8 cellular contexts compared by ENCODE assay signal in genomic region chr2:216696751-216697560, GRCh38. TPM values are rescaled to one million over a fixed set of nuclear protein-coding genes. Genes with fewer than 3 reads are reported as not detected.
A peak's percentile ranks its signal among the peaks of the same experiment; 100 is the strongest.
DNase-seq lines count a peak whose midpoint lies in the region; ATAC-seq, FAIRE-seq and TF ChIP-seq lines count a peak whose summit lies in the region.

No MANE protein-coding gene starts in this region.

- H4K20me1 ChIP-seq in MM.1S (ENCODE audit: insufficient read depth, low read length) (no peaks in the 10 kb centered on the region), astrocyte (ENCODE audit: insufficient read depth, low read length) (peaks cover 10% of the 10 kb centered on the region)

- no peak overlapping the region for H3K27ac ChIP-seq in MM.1S (ENCODE audit: low read length)
- H3K27ac ChIP-seq in astrocyte (ENCODE audit: low read depth, low read length) = no peak overlapping the region
- no peak overlapping the region for H3K27ac ChIP-seq in liver (ENCODE audit: low read depth in 1 of 2, low read length in 2 of 2)

- H3K9me2 ChIP-seq in MM.1S (replicated peaks; ENCODE audit: insufficient read depth, low read length) = no peaks in the 10 kb centered on the region

- H3K27me3 ChIP-seq in MM.1S (replicated peaks; ENCODE audit: insufficient read depth, low read length) (peaks cover 20% of the 10 kb centered on the region), astrocyte (ENCODE audit: insufficient read depth, low read length) (no peaks in the 10 kb centered on the region), liver (ENCODE audit: control insufficient read depth in 4 of 4, insufficient read depth in 4 of 4, low read length in 3 of 4) (peaks cover 0 to 15% (median 10%) of the 10 kb centered on the region in 4 donors)

- H3K4me3 Mint-ChIP-seq in astrocyte (ENCODE audit: unreplicated experiment) = no peak overlapping the region

- 36% methylated on average over 7 of the region's 7 CpGs for WGBS in liver

- FAIRE-seq in astrocyte (lab: Jason Lieb, UNC) = peak; percentile 64

- no peak overlapping the region for H2AFZ ChIP-seq in MM.1S (ENCODE audit: low read length)
- no peak overlapping the region for H2AFZ ChIP-seq in astrocyte (ENCODE audit: low read depth, low read length)

- H3K4me1 ChIP-seq in MM.1S (ENCODE audit: low read length) = no peaks in the 10 kb centered on the region
- peaks cover 46% of the 10 kb centered on the region for H3K4me1 ChIP-seq in astrocyte (ENCODE audit: insufficient read depth, low read length)
- H3K4me1 ChIP-seq in liver (ENCODE audit: control insufficient read depth in 4 of 4, insufficient read depth in 4 of 4, low read length in 3 of 4) = peaks cover 12 to 27% (median 19%) of the 10 kb centered on the region in 4 donors

- ATAC-seq in activated CD4-positive, CD25-positive, alpha-beta regulatory T cell treated with anti-CD3 and anti-CD28 coated beads, Interleukin-2, amount 50 U/mL, for 24 hours = no peak
- ATAC-seq in HG02798 (IDR thresholded peaks at IDR 0.05; ENCODE audit: poor library complexity, unreplicated experiment) = no peak
- no peak for ATAC-seq in HG03460 (IDR thresholded peaks at IDR 0.05; ENCODE audit: unreplicated experiment)

- peaks cover 20% of the 10 kb centered on the region for H3K4me1 Mint-ChIP-seq in astrocyte (ENCODE audit: low read depth, unreplicated experiment)

- no peaks in the 10 kb centered on the region for H3K36me3 Mint-ChIP-seq in astrocyte (ENCODE audit: low read depth, unreplicated experiment)

- H3K27me3 Mint-ChIP-seq in astrocyte (ENCODE audit: low read depth, unreplicated experiment) = no peaks in the 10 kb centered on the region

- H3K9me3 ChIP-seq in MM.1S (replicated peaks; ENCODE audit: insufficient read depth, low read length) = no peaks in the 10 kb centered on the region
- H3K9me3 ChIP-seq in astrocyte (ENCODE audit: insufficient read depth, low read depth, low read length) = no peaks in the 10 kb centered on the region
- H3K9me3 ChIP-seq in liver (ENCODE audit: control insufficient read depth in 4 of 4, low read length in 3 of 4) = no peaks in the 10 kb centered on the region

- H3F3A ChIP-seq in MM.1S (ENCODE audit: insufficient read depth, low read length) = peaks cover 7% of the 10 kb centered on the region; the same call in 1 of the 2 replicates

- H3K4me3 ChIP-seq in MM.1S (ENCODE audit: low read length) (no peak overlapping the region), astrocyte (ENCODE audit: insufficient read depth, low read depth, low read length) (no peak overlapping the region), liver (ENCODE audit: low read depth in 1 of 3, low read length in 3 of 3) (no peak overlapping the region)

- H3K36me3 ChIP-seq in MM.1S (replicated peaks; ENCODE audit: insufficient read depth, low read length) (no peaks in the 10 kb centered on the region), astrocyte (ENCODE audit: insufficient read depth, low read length) (no peaks in the 10 kb centered on the region), liver (ENCODE audit: control insufficient read depth in 4 of 4, insufficient read depth in 3 of 4, low read depth in 1 of 4, low read length in 3 of 4) (no peaks in the 10 kb centered on the region)

- no peak overlapping the region for H3K9ac ChIP-seq in MM.1S (ENCODE audit: low read length)
- peak overlapping the region; percentile 23 for H3K9ac ChIP-seq in astrocyte (ENCODE audit: low read length)
- no peak overlapping the region for H3K9ac ChIP-seq in liver (ENCODE audit: low read depth in 1 of 2, low read length in 2 of 2)

- H3K9me3 Mint-ChIP-seq in astrocyte (ENCODE audit: unreplicated experiment) = no peaks in the 10 kb centered on the region

- DNase-seq in DMS114 treated with DMSO at 0.1 percent for 48 hours (lab: John Stamatoyannopoulos, UW; ENCODE audit: unreplicated experiment) (peak; percentile 34), MM.1S (peak; percentile 28), astrocyte (ENCODE audit: low read depth) (peak; percentile 47)
- DNase-seq in activated naive CD4-positive, alpha-beta T cell treated with Interleukin-2 at 50 U/mL for 16 hours = no peak

- H3K79me2 ChIP-seq in MM.1S (ENCODE audit: low read length) (no peaks in the 10 kb centered on the region), astrocyte (ENCODE audit: insufficient read depth, low read length) (peaks cover 25% of the 10 kb centered on the region)

- TF ChIP-seq CTCF in MM.1S (IDR thresholded peaks at IDR 0.05; ENCODE audit: low read length) = peak; percentile 45
- TF ChIP-seq CTCF in astrocyte (IDR thresholded peaks at IDR 0.05; ENCODE audit: insufficient read depth, low read depth, low read length) = peak; percentile 85
- peak; percentile 36 for TF ChIP-seq CTCF in liver (IDR thresholded peaks at IDR 0.05; ENCODE audit: low read depth, low read length, missing input control)

- H3K4me2 ChIP-seq in MM.1S (ENCODE audit: low read depth, low read length) (no peak overlapping the region), astrocyte (ENCODE audit: low read length) (peak overlapping the region; percentile 45)

- peak; percentile 54 to 63 for TF ChIP-seq RAD21 in liver (IDR thresholded peaks at IDR 0.05)

- H3K27ac Mint-ChIP-seq in astrocyte (ENCODE audit: unreplicated experiment) = no peak overlapping the region

TF ChIP-seq in liver, 16 proteins besides CTCF, POLR2A, EP300 and RAD21:
- no peak for TF ChIP-seq SP1 (IDR thresholded peaks at IDR 0.05)
- no peak for TF ChIP-seq FOXA2 (IDR thresholded peaks at IDR 0.05)
- no peak for TF ChIP-seq FOXA1 (IDR thresholded peaks at IDR 0.05)
- no peak for TF ChIP-seq NR2F2 (IDR thresholded peaks at IDR 0.05)
- no peak for TF ChIP-seq GABPA (IDR thresholded peaks at IDR 0.05 in 1 of 2, conservative IDR thresholded peaks at IDR 0.05 in 1 of 2)
- no peak for TF ChIP-seq TAF1 (conservative IDR thresholded peaks at IDR 0.05)
- TF ChIP-seq EGR1 (IDR thresholded peaks at IDR 0.05; ENCODE audit: low read depth in 2 of 2) = no peak
- no peak for TF ChIP-seq HNF4A (conservative IDR thresholded peaks at IDR 0.05)
- TF ChIP-seq MAX (IDR thresholded peaks at IDR 0.05) = no peak

RNA-seq across cellular contexts. Expression of gene IGFBP5, which starts 1.6 kb away (rescaled TPM):
- 422 and 452 TPM in 2 replicates for total RNA-seq in astrocyte
- 10 to 100 TPM in 1 of 2 donors, 1 to 10 TPM in 1; 2.3 to 43.4 TPM for total RNA-seq in liver
- polyA plus RNA-seq in liver = 10 to 100 TPM; 13.0 to 15.7 TPM
